8 cellular contexts compared by ENCODE assay signal in genomic region chr17:30236807-30237206, GRCh38. TPM values are rescaled to one million over a fixed set of nuclear protein-coding genes. Genes with fewer than 3 reads are reported as not detected.
DNase-seq lines count a peak whose midpoint lies in the region; ATAC-seq, FAIRE-seq and TF ChIP-seq lines count a peak whose summit lies in the region.

No MANE protein-coding gene starts in this region.

- no peak overlapping the region for H3K27ac Mint-ChIP-seq in CD8-positive, alpha-beta T cell
- no peak overlapping the region for H3K27ac Mint-ChIP-seq in activated T-cell treated with anti-CD3 and anti-CD28 coated beads, Interleukin-2, amount 50 U/mL, for 72 hours

- no peaks in the 10 kb centered on the region for H3K36me3 ChIP-seq in CD8-positive, alpha-beta T cell (ENCODE audit: insufficient read depth, low read length)
- H3K36me3 ChIP-seq in small intestine (ENCODE audit: control insufficient read depth in 2 of 2, insufficient read depth in 2 of 2, low read length in 2 of 2) = no peaks in the 10 kb centered on the region

- CTCF ChIA-PET in CD8-positive, alpha-beta T cell (lab: Charles Lee) = interaction anchor here (0.6 kb wide), 1 partner anchor 16 kb away, joined by 3 read pairs; no protein-coding TSS in a partner anchor

- WGBS in small intestine, 3 donors = 2 to 6% (median 3%) methylated on average over 20 of the region's 20 CpGs

- no peak for ATAC-seq in CD8-positive, alpha-beta T cell
- ATAC-seq in activated T-cell treated with anti-CD3 and anti-CD28 coated beads, Interleukin-2, amount 50 U/mL, for 72 hours (replicated peaks in 1 of 2) = peak in 1 of 2 donors; percentile 41
- peak; percentile 75 to 86 for ATAC-seq in left cardiac atrium
- no peak for ATAC-seq in GM21529 (IDR thresholded peaks at IDR 0.05; ENCODE audit: unreplicated experiment)
- ATAC-seq in HG02885 (IDR thresholded peaks at IDR 0.05; ENCODE audit: poor library complexity, unreplicated experiment) = no peak

- no peaks in the 10 kb centered on the region for H3K9me3 ChIP-seq in CD8-positive, alpha-beta T cell (ENCODE audit: low read length)
- no peaks in the 10 kb centered on the region for H3K9me3 ChIP-seq in small intestine (ENCODE audit: control insufficient read depth, low read depth)

- peaks cover 63% of the 10 kb centered on the region for H3K27me3 Mint-ChIP-seq in CD8-positive, alpha-beta T cell (ENCODE audit: low read depth)
- H3K27me3 Mint-ChIP-seq in activated T-cell treated with anti-CD3 and anti-CD28 coated beads, Interleukin-2, amount 50 U/mL, for 72 hours (ENCODE audit: low read depth) = peaks cover 84% of the 10 kb centered on the region

- H3K36me3 Mint-ChIP-seq in CD8-positive, alpha-beta T cell = no peaks in the 10 kb centered on the region
- H3K36me3 Mint-ChIP-seq in activated T-cell treated with anti-CD3 and anti-CD28 coated beads, Interleukin-2, amount 50 U/mL, for 72 hours (ENCODE audit: insufficient read depth in 2 of 2) = no peaks in the 10 kb centered on the region

- TF ChIP-seq CTCF in CD8-positive, alpha-beta T cell (IDR thresholded peaks at IDR 0.05) = no peak

- peak in 1 of 7 experiments; percentile 48 for DNase-seq in CD8-positive, alpha-beta T cell
- DNase-seq in HK-2 (ENCODE audit: unreplicated experiment) = peak; percentile 76
- peak; percentile 27 to 36 for DNase-seq in activated T-cell treated with anti-CD3 and anti-CD28 coated beads, Interleukin-2, amount 50 U/mL, for 72 hours
- DNase-seq in left cardiac atrium = peak; percentile 76
- peak; percentile 60 for DNase-seq in small intestine
- no peak for DNase-seq in NCI-H2107 (lab: John Stamatoyannopoulos, UW)

- peaks cover 10% of the 10 kb centered on the region for H3K4me1 ChIP-seq in CD8-positive, alpha-beta T cell (ENCODE audit: insufficient read depth, low read length)
- peaks cover 0 to 3% of the 10 kb centered on the region in 2 donors for H3K4me1 ChIP-seq in small intestine (ENCODE audit: control insufficient read depth in 2 of 2, insufficient read depth in 1 of 2, low read depth in 1 of 2, low read length in 1 of 2)

- no peaks in the 10 kb centered on the region for H3K9me3 Mint-ChIP-seq in CD8-positive, alpha-beta T cell
- H3K9me3 Mint-ChIP-seq in activated T-cell treated with anti-CD3 and anti-CD28 coated beads, Interleukin-2, amount 50 U/mL, for 72 hours = no peaks in the 10 kb centered on the region

- POLR2A ChIA-PET in CD8-positive, alpha-beta T cell (lab: Charles Lee) = no interaction called here

- peaks cover 24% of the 10 kb centered on the region for H3K4me1 Mint-ChIP-seq in CD8-positive, alpha-beta T cell (ENCODE audit: low read depth)
- H3K4me1 Mint-ChIP-seq in activated T-cell treated with anti-CD3 and anti-CD28 coated beads, Interleukin-2, amount 50 U/mL, for 72 hours (ENCODE audit: low read depth) = peaks cover 31% of the 10 kb centered on the region

- no peak for FAIRE-seq in small intestine (lab: Jason Lieb, UNC)

- H3K27me3 ChIP-seq in CD8-positive, alpha-beta T cell (ENCODE audit: insufficient read depth, low read length) = peaks cover 8% of the 10 kb centered on the region
- peaks cover 0 to 23% of the 10 kb centered on the region in 2 donors for H3K27me3 ChIP-seq in small intestine (ENCODE audit: control insufficient read depth in 2 of 2, insufficient read depth in 2 of 2, low read length in 2 of 2)

- H3K4me3 Mint-ChIP-seq in CD8-positive, alpha-beta T cell = peak overlapping the region; percentile 11
- H3K4me3 Mint-ChIP-seq in activated T-cell treated with anti-CD3 and anti-CD28 coated beads, Interleukin-2, amount 50 U/mL, for 72 hours = peak overlapping the region; percentile 45 to 83

- no peak overlapping the region for H3K27ac ChIP-seq in CD8-positive, alpha-beta T cell (ENCODE audit: low read depth, low read length)
- no peak overlapping the region for H3K27ac ChIP-seq in small intestine (ENCODE audit: low read depth in 1 of 2, low read length in 1 of 2)

- H3K4me3 ChIP-seq in CD8-positive, alpha-beta T cell (ENCODE audit: low read depth, low read length) = no peak overlapping the region
- peak overlapping the region in 1 of 2 donors; percentile 27 for H3K4me3 ChIP-seq in small intestine (ENCODE audit: low read depth in 1 of 2, low read length in 2 of 2)

- intact Hi-C loops in CD8-positive, alpha-beta T cell (cut with DNase I, micrococcal nuclease) = no loop called here
- intact Hi-C loops in left cardiac atrium (cut with DNase I) = no loop called here

RNA-seq across cellular contexts. Expression of gene SLC6A4, which starts 1.3 kb away (rescaled TPM):
- not detected for total RNA-seq in CD8-positive, alpha-beta T cell
- total RNA-seq in activated T-cell treated with anti-CD3 and anti-CD28 coated beads, Interleukin-2, amount 50 U/mL, for 72 hours = under 1 TPM in 1 of 2 donors, not detected in 1; 0.05 TPM
- 1 to 10 TPM in 1 of 2 donors, under 1 TPM in 1; 0.12 to 3.8 TPM for total RNA-seq in left cardiac atrium
- 1 to 10 TPM; 2.9 to 5.7 (median 3.6) TPM for polyA plus RNA-seq in small intestine

RNA-seq across cellular contexts. Expression of gene BLMH, which starts 54.9 kb away (rescaled TPM):
- 10 to 100 TPM; 32.6 to 33.3 TPM for total RNA-seq in CD8-positive, alpha-beta T cell
- 10 to 100 TPM; 49.5 to 63.9 TPM for total RNA-seq in activated T-cell treated with anti-CD3 and anti-CD28 coated beads, Interleukin-2, amount 50 U/mL, for 72 hours
- total RNA-seq in left cardiac atrium = 10 to 100 TPM; 16.9 to 19.8 TPM
- 10 to 100 TPM in 2 of 3 donors, 1 to 10 TPM in 1; 8.3 to 19.5 (median 10.5) TPM for polyA plus RNA-seq in small intestine

Comparison
In these comparisons a context has a peak if more than half of its experiments do, and no peak if none do; other contexts are left out.
1. ATAC-seq: peak in left cardiac atrium (2 of 2); none in CD8-positive, alpha-beta T cell (single experiment), GM21529 (single experiment) and HG02885 (single experiment).